2 cellular contexts compared by ENCODE assay signal in the genomic region with DNA sequence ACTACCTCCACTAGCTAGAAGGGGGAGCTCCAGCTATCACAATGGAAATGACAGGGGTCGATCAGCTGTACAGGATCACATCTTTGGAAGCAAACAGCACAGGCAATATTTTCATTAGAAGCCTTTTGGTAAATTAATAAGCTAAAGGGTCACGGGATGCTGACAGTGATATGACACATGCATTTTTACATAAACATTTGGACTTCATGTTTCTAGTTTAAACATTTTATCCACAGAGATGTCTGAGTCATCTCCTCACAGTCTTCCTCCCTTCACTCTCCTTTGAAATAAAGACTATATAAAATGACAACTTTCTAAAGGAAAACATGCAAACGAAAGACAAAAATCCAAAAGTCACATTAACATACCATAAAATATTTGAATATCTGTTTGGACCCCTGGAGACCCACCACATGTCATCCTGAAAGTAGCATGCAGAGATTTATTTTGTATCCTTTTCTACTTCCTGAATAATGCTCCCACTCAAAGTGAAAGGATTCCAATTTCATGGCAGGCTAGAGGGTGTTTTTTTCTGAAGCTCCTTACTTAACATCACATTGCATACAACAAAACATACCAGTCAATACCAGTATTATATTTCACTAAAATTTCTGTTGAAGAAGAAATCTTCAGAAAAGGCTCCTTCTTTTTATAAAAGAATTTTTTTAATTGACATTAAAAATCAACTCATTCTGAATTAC.
TF ChIP-seq lines count a peak whose summit lies in the region.

No MANE protein-coding gene starts in this region.

TF ChIP-seq in SK-N-SH, 30 proteins besides CTCF, POLR2A, EP300 and RAD21:
- TF ChIP-seq SIN3A (IDR thresholded peaks at IDR 0.05; ENCODE audit: borderline replicate concordance, low read depth, low read length) (no peak), RFX5 (IDR thresholded peaks at IDR 0.05; ENCODE audit: low read length) (no peak), GABPA (IDR thresholded peaks at IDR 0.05; ENCODE audit: low read depth) (no peak), NFIC (IDR thresholded peaks at IDR 0.05; ENCODE audit: borderline replicate concordance) (no peak), MXI1 (IDR thresholded peaks at IDR 0.05; ENCODE audit: low read depth, low read length) (no peak), JUND (IDR thresholded peaks at IDR 0.05) (no peak), TAF1 (IDR thresholded peaks at IDR 0.05; ENCODE audit: borderline replicate concordance, low read depth, low read length) (no peak), MEF2A (IDR thresholded peaks at IDR 0.05; ENCODE audit: borderline replicate concordance, low read depth) (no peak), GATA2 (CRISPR knock-in tag; IDR thresholded peaks at IDR 0.05) (no peak)
- TF ChIP-seq, protein P1, sequence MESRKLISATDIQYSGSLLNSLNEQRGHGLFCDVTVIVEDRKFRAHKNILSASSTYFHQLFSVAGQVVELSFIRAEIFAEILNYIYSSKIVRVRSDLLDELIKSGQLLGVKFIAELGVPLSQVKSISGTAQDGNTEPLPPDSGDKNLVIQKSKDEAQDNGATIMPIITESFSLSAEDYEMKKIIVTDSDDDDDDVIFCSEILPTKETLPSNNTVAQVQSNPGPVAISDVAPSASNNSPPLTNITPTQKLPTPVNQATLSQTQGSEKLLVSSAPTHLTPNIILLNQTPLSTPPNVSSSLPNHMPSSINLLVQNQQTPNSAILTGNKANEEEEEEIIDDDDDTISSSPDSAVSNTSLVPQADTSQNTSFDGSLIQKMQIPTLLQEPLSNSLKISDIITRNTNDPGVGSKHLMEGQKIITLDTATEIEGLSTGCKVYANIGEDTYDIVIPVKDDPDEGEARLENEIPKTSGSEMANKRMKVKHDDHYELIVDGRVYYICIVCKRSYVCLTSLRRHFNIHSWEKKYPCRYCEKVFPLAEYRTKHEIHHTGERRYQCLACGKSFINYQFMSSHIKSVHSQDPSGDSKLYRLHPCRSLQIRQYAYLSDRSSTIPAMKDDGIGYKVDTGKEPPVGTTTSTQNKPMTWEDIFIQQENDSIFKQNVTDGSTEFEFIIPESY (IDR thresholded peaks at IDR 0.05; ENCODE audit: borderline replicate concordance, low read depth) = no peak
- TF ChIP-seq, protein P2, sequence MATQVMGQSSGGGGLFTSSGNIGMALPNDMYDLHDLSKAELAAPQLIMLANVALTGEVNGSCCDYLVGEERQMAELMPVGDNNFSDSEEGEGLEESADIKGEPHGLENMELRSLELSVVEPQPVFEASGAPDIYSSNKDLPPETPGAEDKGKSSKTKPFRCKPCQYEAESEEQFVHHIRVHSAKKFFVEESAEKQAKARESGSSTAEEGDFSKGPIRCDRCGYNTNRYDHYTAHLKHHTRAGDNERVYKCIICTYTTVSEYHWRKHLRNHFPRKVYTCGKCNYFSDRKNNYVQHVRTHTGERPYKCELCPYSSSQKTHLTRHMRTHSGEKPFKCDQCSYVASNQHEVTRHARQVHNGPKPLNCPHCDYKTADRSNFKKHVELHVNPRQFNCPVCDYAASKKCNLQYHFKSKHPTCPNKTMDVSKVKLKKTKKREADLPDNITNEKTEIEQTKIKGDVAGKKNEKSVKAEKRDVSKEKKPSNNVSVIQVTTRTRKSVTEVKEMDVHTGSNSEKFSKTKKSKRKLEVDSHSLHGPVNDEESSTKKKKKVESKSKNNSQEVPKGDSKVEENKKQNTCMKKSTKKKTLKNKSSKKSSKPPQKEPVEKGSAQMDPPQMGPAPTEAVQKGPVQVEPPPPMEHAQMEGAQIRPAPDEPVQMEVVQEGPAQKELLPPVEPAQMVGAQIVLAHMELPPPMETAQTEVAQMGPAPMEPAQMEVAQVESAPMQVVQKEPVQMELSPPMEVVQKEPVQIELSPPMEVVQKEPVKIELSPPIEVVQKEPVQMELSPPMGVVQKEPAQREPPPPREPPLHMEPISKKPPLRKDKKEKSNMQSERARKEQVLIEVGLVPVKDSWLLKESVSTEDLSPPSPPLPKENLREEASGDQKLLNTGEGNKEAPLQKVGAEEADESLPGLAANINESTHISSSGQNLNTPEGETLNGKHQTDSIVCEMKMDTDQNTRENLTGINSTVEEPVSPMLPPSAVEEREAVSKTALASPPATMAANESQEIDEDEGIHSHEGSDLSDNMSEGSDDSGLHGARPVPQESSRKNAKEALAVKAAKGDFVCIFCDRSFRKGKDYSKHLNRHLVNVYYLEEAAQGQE (IDR thresholded peaks at IDR 0.05; ENCODE audit: low read depth, low read length) = no peak

TF ChIP-seq in SK-N-SH treated with all-trans-retinoic acid at 6 μM for 48 hours, 23 proteins besides CTCF, POLR2A, EP300 and RAD21 (continued from another document):
- TF ChIP-seq ISL1 (CRISPR knock-in tag; IDR thresholded peaks at IDR 0.05) (no peak), ZNF8 (CRISPR knock-in tag; IDR thresholded peaks at IDR 0.05) (no peak), GLIS3 (CRISPR knock-in tag; IDR thresholded peaks at IDR 0.05) (no peak), CSDC2 (CRISPR knock-in tag; IDR thresholded peaks at IDR 0.05) (no peak), ZC3H10 (CRISPR knock-in tag; IDR thresholded peaks at IDR 0.05) (no peak), ARNTL (CRISPR knock-in tag; IDR thresholded peaks at IDR 0.05; ENCODE audit: borderline replicate concordance, low read depth) (no peak), TOX (CRISPR knock-in tag; IDR thresholded peaks at IDR 0.05; ENCODE audit: borderline replicate concordance) (no peak), PPARA (CRISPR knock-in tag; IDR thresholded peaks at IDR 0.05; ENCODE audit: borderline replicate concordance) (no peak), ZFP30 (CRISPR knock-in tag; IDR thresholded peaks at IDR 0.05) (no peak), RARB (CRISPR knock-in tag; IDR thresholded peaks at IDR 0.05) (no peak), ZNF70 (CRISPR knock-in tag; IDR thresholded peaks at IDR 0.05) (no peak), ZNF565 (CRISPR knock-in tag; conservative IDR thresholded peaks at IDR 0.05; ENCODE audit: low read depth) (no peak), SNAI2 (CRISPR knock-in tag; IDR thresholded peaks at IDR 0.05) (no peak)
- TF ChIP-seq, protein P3, sequence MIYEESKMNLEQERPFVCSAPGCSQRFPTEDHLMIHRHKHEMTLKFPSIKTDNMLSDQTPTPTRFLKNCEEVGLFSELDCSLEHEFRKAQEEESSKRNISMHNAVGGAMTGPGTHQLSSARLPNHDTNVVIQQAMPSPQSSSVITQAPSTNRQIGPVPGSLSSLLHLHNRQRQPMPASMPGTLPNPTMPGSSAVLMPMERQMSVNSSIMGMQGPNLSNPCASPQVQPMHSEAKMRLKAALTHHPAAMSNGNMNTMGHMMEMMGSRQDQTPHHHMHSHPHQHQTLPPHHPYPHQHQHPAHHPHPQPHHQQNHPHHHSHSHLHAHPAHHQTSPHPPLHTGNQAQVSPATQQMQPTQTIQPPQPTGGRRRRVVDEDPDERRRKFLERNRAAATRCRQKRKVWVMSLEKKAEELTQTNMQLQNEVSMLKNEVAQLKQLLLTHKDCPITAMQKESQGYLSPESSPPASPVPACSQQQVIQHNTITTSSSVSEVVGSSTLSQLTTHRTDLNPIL (CRISPR knock-in tag; IDR thresholded peaks at IDR 0.05; ENCODE audit: low read depth) = no peak
- TF ChIP-seq, protein P4, sequence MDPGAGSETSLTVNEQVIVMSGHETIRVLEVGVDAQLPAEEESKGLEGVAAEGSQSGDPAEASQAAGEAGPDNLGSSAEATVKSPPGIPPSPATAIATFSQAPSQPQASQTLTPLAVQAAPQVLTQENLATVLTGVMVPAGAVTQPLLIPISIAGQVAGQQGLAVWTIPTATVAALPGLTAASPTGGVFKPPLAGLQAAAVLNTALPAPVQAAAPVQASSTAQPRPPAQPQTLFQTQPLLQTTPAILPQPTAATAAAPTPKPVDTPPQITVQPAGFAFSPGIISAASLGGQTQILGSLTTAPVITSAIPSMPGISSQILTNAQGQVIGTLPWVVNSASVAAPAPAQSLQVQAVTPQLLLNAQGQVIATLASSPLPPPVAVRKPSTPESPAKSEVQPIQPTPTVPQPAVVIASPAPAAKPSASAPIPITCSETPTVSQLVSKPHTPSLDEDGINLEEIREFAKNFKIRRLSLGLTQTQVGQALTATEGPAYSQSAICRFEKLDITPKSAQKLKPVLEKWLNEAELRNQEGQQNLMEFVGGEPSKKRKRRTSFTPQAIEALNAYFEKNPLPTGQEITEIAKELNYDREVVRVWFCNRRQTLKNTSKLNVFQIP (CRISPR knock-in tag; IDR thresholded peaks at IDR 0.05; ENCODE audit: borderline replicate concordance, low read depth) = no peak
- TF ChIP-seq, protein P5, sequence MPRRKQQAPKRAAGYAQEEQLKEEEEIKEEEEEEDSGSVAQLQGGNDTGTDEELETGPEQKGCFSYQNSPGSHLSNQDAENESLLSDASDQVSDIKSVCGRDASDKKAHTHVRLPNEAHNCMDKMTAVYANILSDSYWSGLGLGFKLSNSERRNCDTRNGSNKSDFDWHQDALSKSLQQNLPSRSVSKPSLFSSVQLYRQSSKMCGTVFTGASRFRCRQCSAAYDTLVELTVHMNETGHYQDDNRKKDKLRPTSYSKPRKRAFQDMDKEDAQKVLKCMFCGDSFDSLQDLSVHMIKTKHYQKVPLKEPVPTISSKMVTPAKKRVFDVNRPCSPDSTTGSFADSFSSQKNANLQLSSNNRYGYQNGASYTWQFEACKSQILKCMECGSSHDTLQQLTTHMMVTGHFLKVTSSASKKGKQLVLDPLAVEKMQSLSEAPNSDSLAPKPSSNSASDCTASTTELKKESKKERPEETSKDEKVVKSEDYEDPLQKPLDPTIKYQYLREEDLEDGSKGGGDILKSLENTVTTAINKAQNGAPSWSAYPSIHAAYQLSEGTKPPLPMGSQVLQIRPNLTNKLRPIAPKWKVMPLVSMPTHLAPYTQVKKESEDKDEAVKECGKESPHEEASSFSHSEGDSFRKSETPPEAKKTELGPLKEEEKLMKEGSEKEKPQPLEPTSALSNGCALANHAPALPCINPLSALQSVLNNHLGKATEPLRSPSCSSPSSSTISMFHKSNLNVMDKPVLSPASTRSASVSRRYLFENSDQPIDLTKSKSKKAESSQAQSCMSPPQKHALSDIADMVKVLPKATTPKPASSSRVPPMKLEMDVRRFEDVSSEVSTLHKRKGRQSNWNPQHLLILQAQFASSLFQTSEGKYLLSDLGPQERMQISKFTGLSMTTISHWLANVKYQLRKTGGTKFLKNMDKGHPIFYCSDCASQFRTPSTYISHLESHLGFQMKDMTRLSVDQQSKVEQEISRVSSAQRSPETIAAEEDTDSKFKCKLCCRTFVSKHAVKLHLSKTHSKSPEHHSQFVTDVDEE (CRISPR knock-in tag; IDR thresholded peaks at IDR 0.05) = no peak
- TF ChIP-seq, protein P6, sequence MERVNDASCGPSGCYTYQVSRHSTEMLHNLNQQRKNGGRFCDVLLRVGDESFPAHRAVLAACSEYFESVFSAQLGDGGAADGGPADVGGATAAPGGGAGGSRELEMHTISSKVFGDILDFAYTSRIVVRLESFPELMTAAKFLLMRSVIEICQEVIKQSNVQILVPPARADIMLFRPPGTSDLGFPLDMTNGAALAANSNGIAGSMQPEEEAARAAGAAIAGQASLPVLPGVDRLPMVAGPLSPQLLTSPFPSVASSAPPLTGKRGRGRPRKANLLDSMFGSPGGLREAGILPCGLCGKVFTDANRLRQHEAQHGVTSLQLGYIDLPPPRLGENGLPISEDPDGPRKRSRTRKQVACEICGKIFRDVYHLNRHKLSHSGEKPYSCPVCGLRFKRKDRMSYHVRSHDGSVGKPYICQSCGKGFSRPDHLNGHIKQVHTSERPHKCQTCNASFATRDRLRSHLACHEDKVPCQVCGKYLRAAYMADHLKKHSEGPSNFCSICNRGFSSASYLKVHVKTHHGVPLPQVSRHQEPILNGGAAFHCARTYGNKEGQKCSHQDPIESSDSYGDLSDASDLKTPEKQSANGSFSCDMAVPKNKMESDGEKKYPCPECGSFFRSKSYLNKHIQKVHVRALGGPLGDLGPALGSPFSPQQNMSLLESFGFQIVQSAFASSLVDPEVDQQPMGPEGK (CRISPR knock-in tag; IDR thresholded peaks at IDR 0.05; ENCODE audit: borderline replicate concordance) = no peak
- TF ChIP-seq, protein P7, sequence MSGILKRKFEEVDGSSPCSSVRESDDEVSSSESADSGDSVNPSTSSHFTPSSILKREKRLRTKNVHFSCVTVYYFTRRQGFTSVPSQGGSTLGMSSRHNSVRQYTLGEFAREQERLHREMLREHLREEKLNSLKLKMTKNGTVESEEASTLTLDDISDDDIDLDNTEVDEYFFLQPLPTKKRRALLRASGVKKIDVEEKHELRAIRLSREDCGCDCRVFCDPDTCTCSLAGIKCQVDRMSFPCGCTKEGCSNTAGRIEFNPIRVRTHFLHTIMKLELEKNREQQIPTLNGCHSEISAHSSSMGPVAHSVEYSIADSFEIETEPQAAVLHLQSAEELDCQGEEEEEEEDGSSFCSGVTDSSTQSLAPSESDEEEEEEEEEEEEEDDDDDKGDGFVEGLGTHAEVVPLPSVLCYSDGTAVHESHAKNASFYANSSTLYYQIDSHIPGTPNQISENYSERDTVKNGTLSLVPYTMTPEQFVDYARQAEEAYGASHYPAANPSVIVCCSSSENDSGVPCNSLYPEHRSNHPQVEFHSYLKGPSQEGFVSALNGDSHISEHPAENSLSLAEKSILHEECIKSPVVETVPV (CRISPR knock-in tag; IDR thresholded peaks at IDR 0.05) = no peak
